Comparison of ENCODE assay signal across 16 cellular contexts in genomic region chr5:5481206-5481605, GRCh38. TPM values are rescaled to one million over a fixed set of nuclear protein-coding genes. Genes with fewer than 3 reads are reported as not detected.
DNase-seq lines count a peak whose midpoint lies in the region; ATAC-seq and TF ChIP-seq lines count a peak whose summit lies in the region.
"Had no signal": no experiment of that assay in that cellular context is flagged by ENCODE, and none has a peak within 500 bp of the region (broad histone marks: within the 10 kb centered on the region; RNA-seq: fewer than 3 reads in every experiment).

No MANE protein-coding gene starts in this region.

- peak overlapping the region; percentile 73 for H3K27ac Mint-ChIP-seq in activated CD4-positive, alpha-beta T cell treated with anti-CD3 and anti-CD28 coated beads, Interleukin-2, amount 10 ng/mL, durations not matched to agents 24 days and 14 days
- peak overlapping the region; percentile 88 for H3K27ac Mint-ChIP-seq in T-helper 2 cell treated with Interferon-gamma antibody and Interleukin-4, amounts not matched to agents 5 μg/mL and 100 μg/mL, for 36 hours
- H3K27ac Mint-ChIP-seq in type B pancreatic cell = no peak overlapping the region

- no peaks in the 10 kb centered on the region for H3K9me3 ChIP-seq in parathyroid adenoma (ENCODE audit: control insufficient read depth, low read length)
- H3K9me3 ChIP-seq: neutrophil had no signal

- no peaks in the 10 kb centered on the region for H3K27me3 Mint-ChIP-seq in activated CD4-positive, alpha-beta T cell treated with anti-CD3 and anti-CD28 coated beads, Interleukin-2, amount 10 ng/mL, durations not matched to agents 24 days and 14 days
- no peaks in the 10 kb centered on the region for H3K27me3 Mint-ChIP-seq in T-helper 2 cell treated with Interferon-gamma antibody and Interleukin-4, amounts not matched to agents 5 μg/mL and 100 μg/mL, for 36 hours (ENCODE audit: low read depth)
- no peaks in the 10 kb centered on the region for H3K27me3 Mint-ChIP-seq in type B pancreatic cell

- no peaks in the 10 kb centered on the region for H3K36me3 ChIP-seq in parathyroid adenoma (ENCODE audit: control insufficient read depth, insufficient read depth, low read length)

- intact Hi-C loops in activated CD4-positive, alpha-beta T cell treated with anti-CD3 and anti-CD28 coated beads, Interleukin-2, amount 10 ng/mL, durations not matched to agents 24 days and 14 days (cut with micrococcal nuclease) = no loop called here

- peaks cover 46% of the 10 kb centered on the region for H3K36me3 Mint-ChIP-seq in activated CD4-positive, alpha-beta T cell treated with anti-CD3 and anti-CD28 coated beads, Interleukin-2, amount 10 ng/mL, durations not matched to agents 24 days and 14 days (ENCODE audit: low read depth)
- H3K36me3 Mint-ChIP-seq in T-helper 2 cell treated with Interferon-gamma antibody and Interleukin-4, amounts not matched to agents 5 μg/mL and 100 μg/mL, for 36 hours (ENCODE audit: low read depth) = peaks cover 48% of the 10 kb centered on the region
- H3K36me3 Mint-ChIP-seq in type B pancreatic cell = peaks cover 31% of the 10 kb centered on the region

- H3K4me2 ChIP-seq in parathyroid adenoma (ENCODE audit: low read length) = peak overlapping the region; percentile 44
- H3K4me2 ChIP-seq: hepatocyte had no signal

- no peak overlapping the region for H2AFZ ChIP-seq in parathyroid adenoma
- H2AFZ ChIP-seq: hepatocyte had no signal

- no peaks in the 10 kb centered on the region for H3K79me2 ChIP-seq in parathyroid adenoma
- H3K79me2 ChIP-seq: hepatocyte had no signal

- DNase-seq in activated CD4-positive, alpha-beta T cell treated with anti-CD3 and anti-CD28 coated beads, Interleukin-2, amount 10 ng/mL, durations not matched to agents 24 days and 14 days = peak; percentile 70
- no peak for DNase-seq in activated CD4-positive, alpha-beta T cell treated with anti-CD3 and anti-CD28 coated beads, Interleukin-2, amount 50 U/mL, for 48 hours
- no peak for DNase-seq in T-helper 2 cell treated with Interferon-gamma antibody and Interleukin-4, amounts not matched to agents 5 μg/mL and 100 μg/mL, for 36 hours (ENCODE audit: low spot score)
- no peak for DNase-seq in NCI-H524 treated with DMSO at 0.1 percent for 48 hours (lab: John Stamatoyannopoulos, UW)
- no peak for DNase-seq in foreskin fibroblast
- no peak for DNase-seq in type B pancreatic cell (ENCODE audit: extremely low spot score, unreplicated experiment)
- DNase-seq: activated CD4-positive, alpha-beta T cell treated with anti-CD3 and anti-CD28 coated beads for 1 hour; activated naive CD4-positive, alpha-beta T cell; COR-L47; GDM1; NCI-H345 had no signal

- peak overlapping the region; percentile 74 for H3K27ac ChIP-seq in parathyroid adenoma
- H3K27ac ChIP-seq: 22Rv1, hepatocyte, neutrophil had no signal

- peak overlapping the region; percentile 55 for H3K4me3 Mint-ChIP-seq in activated CD4-positive, alpha-beta T cell treated with anti-CD3 and anti-CD28 coated beads, Interleukin-2, amount 10 ng/mL, durations not matched to agents 24 days and 14 days
- peak overlapping the region; percentile 63 for H3K4me3 Mint-ChIP-seq in T-helper 2 cell treated with Interferon-gamma antibody and Interleukin-4, amounts not matched to agents 5 μg/mL and 100 μg/mL, for 36 hours
- no peak overlapping the region for H3K4me3 Mint-ChIP-seq in type B pancreatic cell

- TF ChIP-seq CTCF in parathyroid adenoma (IDR thresholded peaks at IDR 0.05) = no peak
- no peak for TF ChIP-seq CTCF in foreskin fibroblast (IDR thresholded peaks at IDR 0.05; ENCODE audit: low read depth, low read length)
- no peak for TF ChIP-seq CTCF in type B pancreatic cell (conservative IDR thresholded peaks at IDR 0.05)

- H3K4me1 ChIP-seq in parathyroid adenoma = peaks cover 34% of the 10 kb centered on the region

- H3K4me3 ChIP-seq in parathyroid adenoma (ENCODE audit: low read depth, low read length) (no peak overlapping the region), foreskin fibroblast (ENCODE audit: low read depth in 1 of 2, low read length in 2 of 2) (no peak overlapping the region)
- H3K4me3 ChIP-seq: hepatocyte had no signal

- peaks cover 15% of the 10 kb centered on the region for H3K4me1 Mint-ChIP-seq in activated CD4-positive, alpha-beta T cell treated with anti-CD3 and anti-CD28 coated beads, Interleukin-2, amount 10 ng/mL, durations not matched to agents 24 days and 14 days
- H3K4me1 Mint-ChIP-seq in T-helper 2 cell treated with Interferon-gamma antibody and Interleukin-4, amounts not matched to agents 5 μg/mL and 100 μg/mL, for 36 hours (ENCODE audit: low read depth) = peaks cover 21% of the 10 kb centered on the region
- no peaks in the 10 kb centered on the region for H3K4me1 Mint-ChIP-seq in type B pancreatic cell (ENCODE audit: unreplicated experiment)

- H3K9ac ChIP-seq in parathyroid adenoma = no peak overlapping the region

- no peaks in the 10 kb centered on the region for H3K27me3 ChIP-seq in parathyroid adenoma (ENCODE audit: control insufficient read depth, insufficient read depth, low read length)
- H3K27me3 ChIP-seq: hepatocyte, neutrophil had no signal

- H3K9me3 Mint-ChIP-seq in activated CD4-positive, alpha-beta T cell treated with anti-CD3 and anti-CD28 coated beads, Interleukin-2, amount 10 ng/mL, durations not matched to agents 24 days and 14 days = no peaks in the 10 kb centered on the region
- H3K9me3 Mint-ChIP-seq in T-helper 2 cell treated with Interferon-gamma antibody and Interleukin-4, amounts not matched to agents 5 μg/mL and 100 μg/mL, for 36 hours = peaks cover 3% of the 10 kb centered on the region
- H3K9me3 Mint-ChIP-seq in type B pancreatic cell = no peaks in the 10 kb centered on the region

- ATAC-seq in HG03060 (IDR thresholded peaks at IDR 0.05; ENCODE audit: low read depth, unreplicated experiment) = peak; percentile 61

RNA-seq across cellular contexts. Expression of gene ICE1, which starts 58.7 kb away (rescaled TPM):
- total RNA-seq in activated CD4-positive, alpha-beta T cell treated with anti-CD3 and anti-CD28 coated beads, Interleukin-2, amount 10 ng/mL, durations not matched to agents 24 days and 14 days = 35.6 and 36.9 TPM in 2 replicates
- total RNA-seq in type B pancreatic cell (ENCODE audit: low replicate concordance) = 32.0 and 37.8 TPM in 2 replicates
